10 cellular contexts compared by ENCODE assay signal in genomic region chr3:160676547-160677303, GRCh38. TPM values are rescaled to one million over a fixed set of nuclear protein-coding genes. Genes with fewer than 3 reads are reported as not detected.
DNase-seq lines count a peak whose midpoint lies in the region; ATAC-seq, FAIRE-seq and TF ChIP-seq lines count a peak whose summit lies in the region.
"Had no signal": no experiment of that assay in that cellular context is flagged by ENCODE, and none has a peak within 500 bp of the region (broad histone marks: within the 10 kb centered on the region; RNA-seq: fewer than 3 reads in every experiment).

TSS of gene ARL14 (plus strand) at chr3:160677160. CDS start at chr3:160677347, 187 bp downstream.

- H3K27me3 ChIP-seq in cardiac muscle cell (no peaks in the 10 kb centered on the region), astrocyte (ENCODE audit: insufficient read depth, low read length) (no peaks in the 10 kb centered on the region), left lung (no peaks in the 10 kb centered on the region)

- DNase-seq in cardiac muscle cell (ENCODE audit: low read depth in 1 of 2, low spot score in 1 of 2) (peak in 1 of 2 donors; percentile 45), Right ventricle myocardium superior (no peak), astrocyte (ENCODE audit: low read depth) (peak; percentile 81), left lung (no peak), sciatic nerve (ENCODE audit: low spot score) (no peak), GM19239 (ENCODE audit: insufficient read length, low spot score) (no peak), T-helper 9 cell (no peak), cardiac septum (ENCODE audit: low spot score) (no peak)
- DNase-seq: AML-193, anterior cingulate cortex had no signal

- TF ChIP-seq CTCF in cardiac muscle cell (IDR thresholded peaks at IDR 0.05; ENCODE audit: low read depth, low read length) (no peak), astrocyte (IDR thresholded peaks at IDR 0.05; ENCODE audit: insufficient read depth, low read depth, low read length) (no peak), left lung (IDR thresholded peaks at IDR 0.05) (no peak)

- ATAC-seq in Right ventricle myocardium superior (ENCODE audit: poor library complexity) (no peak), left lung (peak; percentile 90), sciatic nerve (no peak)

- peak within 1 kb of the TSS; percentile 99 for H3K27ac Mint-ChIP-seq in astrocyte (ENCODE audit: unreplicated experiment)

- no peaks in the 10 kb centered on the region for H3K36me3 Mint-ChIP-seq in astrocyte (ENCODE audit: low read depth, unreplicated experiment)

- peaks cover 5% of the 10 kb centered on the region for H3K4me1 ChIP-seq in cardiac muscle cell (ENCODE audit: low read depth)
- H3K4me1 ChIP-seq in astrocyte (ENCODE audit: insufficient read depth, low read length): peaks cover 15% of the 10 kb centered on the region
- H3K4me1 ChIP-seq in left lung: no peaks in the 10 kb centered on the region

- no peaks in the 10 kb centered on the region for H3K79me2 ChIP-seq in astrocyte (ENCODE audit: insufficient read depth, low read length)

- H3K9ac ChIP-seq in astrocyte (ENCODE audit: low read length): peak within 1 kb of the TSS; percentile 9

- H2AFZ ChIP-seq in astrocyte (ENCODE audit: low read depth, low read length): peak within 1 kb of the TSS; percentile 43

- peak; percentile 62 for FAIRE-seq in astrocyte (lab: Jason Lieb, UNC)
- no peak for FAIRE-seq in GM19239 (lab: Jason Lieb, UNC)

- peaks cover 28% of the 10 kb centered on the region for H3K4me1 Mint-ChIP-seq in astrocyte (ENCODE audit: low read depth, unreplicated experiment)

- H3K36me3 ChIP-seq in cardiac muscle cell: no peaks in the 10 kb centered on the region
- H3K36me3 ChIP-seq in astrocyte (ENCODE audit: insufficient read depth, low read length): no peaks in the 10 kb centered on the region
- H3K36me3 ChIP-seq in left lung: no peaks in the 10 kb centered on the region

- H3K4me3 Mint-ChIP-seq in astrocyte (ENCODE audit: unreplicated experiment): peak within 1 kb of the TSS; percentile 72

- peak within 1 kb of the TSS; percentile 68 for H3K4me2 ChIP-seq in astrocyte (ENCODE audit: low read length)

- H3K4me3 ChIP-seq in cardiac muscle cell (no peak within 1 kb of the TSS), astrocyte (ENCODE audit: insufficient read depth, low read depth, low read length) (peak within 1 kb of the TSS; percentile 9), left lung (no peak within 1 kb of the TSS)

- H3K9me3 Mint-ChIP-seq in astrocyte (ENCODE audit: unreplicated experiment): no peaks in the 10 kb centered on the region

- no peaks in the 10 kb centered on the region for H4K20me1 ChIP-seq in astrocyte (ENCODE audit: insufficient read depth, low read length)

- peak within 1 kb of the TSS; percentile 49 for H3K27ac ChIP-seq in cardiac muscle cell
- peak within 1 kb of the TSS; percentile 71 for H3K27ac ChIP-seq in astrocyte (ENCODE audit: low read depth, low read length)
- no peak within 1 kb of the TSS for H3K27ac ChIP-seq in left lung

- no peaks in the 10 kb centered on the region for H3K9me3 ChIP-seq in cardiac muscle cell (ENCODE audit: low read depth)
- no peaks in the 10 kb centered on the region for H3K9me3 ChIP-seq in astrocyte (ENCODE audit: insufficient read depth, low read depth, low read length)
- H3K9me3 ChIP-seq in left lung: no peaks in the 10 kb centered on the region

- H3K27me3 Mint-ChIP-seq in astrocyte (ENCODE audit: low read depth, unreplicated experiment): no peaks in the 10 kb centered on the region

- intact Hi-C loops in Right ventricle myocardium superior (cut with DNase I) (no loop called here), left lung (cut with DNase I) (no loop called here), sciatic nerve (cut with DNase I) (no loop called here), cardiac septum (cut with DNase I) (no loop called here)

RNA-seq across cellular contexts. Expression of gene ARL14, which starts in this region (rescaled TPM):
- total RNA-seq in cardiac muscle cell (not detected in 2 replicates), Right ventricle myocardium superior (not detected), astrocyte (0.16 and 0.22 TPM in 2 replicates), left lung (not detected), sciatic nerve (not detected), cardiac septum (not detected)
- not detected in 2 replicates for polyA plus RNA-seq in cardiac muscle cell

Comparison
In these comparisons a context has a peak if more than half of its experiments do, and no peak if none do; other contexts are left out.
1. Peak in DNase-seq, H3K4me3 ChIP-seq, H3K27ac ChIP-seq, H3K9ac ChIP-seq and H3K4me2 ChIP-seq in astrocyte; RNA of the gene not detected or under 1 TPM.
2. Peak in ATAC-seq in left lung; RNA of the gene not detected or under 1 TPM.